ENCODE assay signal across 8 cellular contexts in the genomic region with DNA sequence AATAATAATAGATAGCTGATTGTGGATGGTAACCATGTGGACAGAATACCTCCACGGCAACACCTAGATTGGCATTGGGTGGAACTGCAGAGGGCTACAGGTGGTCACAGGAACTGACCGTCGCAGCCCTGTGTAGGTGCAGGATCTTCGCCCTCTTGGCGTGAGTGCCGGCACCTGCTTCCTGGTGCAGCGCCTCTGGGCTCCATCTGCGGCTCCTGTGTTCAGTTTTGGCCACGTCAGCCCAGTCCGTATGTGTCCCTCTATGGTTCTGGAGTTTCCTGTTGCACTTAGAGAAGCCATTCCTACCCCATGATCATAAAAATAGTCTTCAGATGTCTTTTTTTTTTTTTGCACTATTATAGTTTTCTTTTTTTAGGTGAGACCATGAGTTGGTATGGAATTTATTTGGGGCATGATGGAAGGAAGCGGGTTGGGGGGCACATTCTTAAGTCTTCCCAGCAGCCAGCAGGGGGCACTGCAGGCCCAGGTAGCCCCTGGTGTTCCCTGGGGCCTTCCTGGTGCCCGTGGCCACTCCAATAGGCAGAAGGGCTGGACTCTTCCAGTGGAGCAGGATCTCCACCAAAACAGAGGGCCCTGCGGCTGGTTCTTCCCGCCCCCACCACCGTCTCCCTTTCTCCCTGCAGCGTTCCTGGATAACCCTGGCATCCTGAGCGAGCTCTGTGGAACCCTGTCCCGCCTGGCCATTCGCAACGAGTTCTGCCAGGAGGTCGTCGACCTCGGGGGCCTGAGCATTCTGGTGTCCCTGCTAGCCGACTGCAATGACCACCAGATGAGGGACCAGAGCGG. TPM values are rescaled to one million over a fixed set of nuclear protein-coding genes. Genes with fewer than 3 reads are reported as not detected.
DNase-seq lines count a peak whose midpoint lies in the region; ATAC-seq, FAIRE-seq and TF ChIP-seq lines count a peak whose summit lies in the region.

No MANE protein-coding gene starts in this region.

- no peak overlapping the region for H2AFZ ChIP-seq in GM12878 (ENCODE audit: control insufficient read depth, low read depth, low read length)

- H3K79me2 ChIP-seq in GM12878 (ENCODE audit: control insufficient read depth, insufficient read depth, low read length): no peaks in the 10 kb centered on the region

- SMC1A ChIA-PET in GM12878 (lab: Charles Lee; ENCODE audit: uncharacterized antibody, unreplicated experiment): interaction anchor here (0.6 to 1.6 kb wide), 7 partner anchors 33 to 121 kb away, joined by 3 to 6 read pairs (median 3); no protein-coding TSS in a partner anchor

- H3K9ac ChIP-seq in GM12878 (ENCODE audit: control insufficient read depth, insufficient read depth, low read length): no peak overlapping the region

- WGBS in GM12878 (ENCODE audit: insufficient coverage, insufficient replicate concordance, low lambda C conversion rate, missing lambda C conversion rate): 93% methylated on average over 24 of the region's 25 CpGs

- CTCF ChIA-PET in GM12878 (lab: Yijun Ruan, JAX): interaction anchor here (0.6 to 3.7 kb wide), 17 partner anchors 13 to 123 kb away, joined by 3 to 24 read pairs (median 4); no protein-coding TSS in a partner anchor

- no peaks in the 10 kb centered on the region for H3K4me1 ChIP-seq in GM12878 (ENCODE audit: control insufficient read depth, insufficient read depth, low read length)

- H4K20me1 ChIP-seq in GM12878 (ENCODE audit: control insufficient read depth, insufficient read depth): no peaks in the 10 kb centered on the region; the same call in 1 of the 2 replicates

- peak; percentile 83 for TF ChIP-seq RAD21 in GM12878 (IDR thresholded peaks at IDR 0.05; ENCODE audit: insufficient read depth, low read depth, low read length)

- TF ChIP-seq CTCF in AG10803 (conservative IDR thresholded peaks at IDR 0.05; ENCODE audit: low read length) (peak; percentile 65), GM12878 (IDR thresholded peaks at IDR 0.05 in 2 of 3, conservative IDR thresholded peaks at IDR 0.05 in 1 of 3; ENCODE audit: control insufficient read depth in 2 of 3, extremely low read depth in 1 of 3, insufficient read depth in 1 of 3, low read depth in 3 of 3, low read length in 3 of 3) (peak; percentile 64 to 73 (median 66))

- TF ChIP-seq POLR2A in H54 (IDR thresholded peaks at IDR 0.05; ENCODE audit: low read depth, low read length) (no peak), GM12878 (IDR thresholded peaks at IDR 0.05; ENCODE audit: low read depth, low read length) (no peak)

- FAIRE-seq in H54 (lab: Jason Lieb, UNC): no peak
- no peak for FAIRE-seq in GM12878 (lab: Jason Lieb, UNC)

- POLR2A ChIA-PET in GM12878 (lab: Charles Lee): no interaction called here

- no TSS peak for BruUV-seq in GM12878 (replicated peaks; lab: Mats Ljungman, UMichigan)

- RAD21 ChIA-PET in GM12878 (lab: Charles Lee; ENCODE audit: unreplicated experiment): interaction anchor here (0.8 kb wide), 1 partner anchor 62 kb away, joined by 4 read pairs; no protein-coding TSS in a partner anchor

- DNase-seq in AG10803 (ENCODE audit: low read depth): peak; percentile 47
- DNase-seq in H54 (ENCODE audit: insufficient read length, low spot score): peak; percentile 49
- peak; percentile 49 for DNase-seq in T follicular helper cell (ENCODE audit: low read depth)
- no peak for DNase-seq in GM12878 (ENCODE audit: low read depth, low spot score)
- DNase-seq in iPS-NIHi11 (ENCODE audit: low spot score): peak; percentile 90
- peak; percentile 49 to 53 for DNase-seq in stimulated activated CD4-positive, alpha-beta T cell treated with anti-CD3 and anti-CD28 coated beads, Interleukin-1b, Interleukin-23, amount 100 ng/mL, for 4 hours (ENCODE audit: low read depth in 2 of 2)

- in situ Hi-C loops in GM12878 (cut with MboI): no loop called here

- TF ChIP-seq EP300 in GM12878 (IDR thresholded peaks at IDR 0.05; ENCODE audit: borderline replicate concordance in 1 of 2, control insufficient read depth in 1 of 2, low read depth in 2 of 2, low read length in 2 of 2): no peak

- no peak overlapping the region for H3K27ac ChIP-seq in GM12878 (ENCODE audit: control insufficient read depth, insufficient read depth)

- no peaks in the 10 kb centered on the region for H3K9me3 ChIP-seq in GM12878 (replicated peaks; ENCODE audit: control insufficient read depth, insufficient read depth, low read length)

- no peak overlapping the region for H3K4me2 ChIP-seq in GM12878 (ENCODE audit: control insufficient read depth, insufficient read depth)

- no peak overlapping the region for H3K4me3 ChIP-seq in AG10803 (ENCODE audit: low read length)
- no peak overlapping the region for H3K4me3 ChIP-seq in GM12878

- intact Hi-C loops in GM12878 (cut with micrococcal nuclease; ENCODE audit: unreplicated experiment): loop anchor here (1.0 to 5.0 kb wide), 2 partner anchors 59 to 86 kb away; no protein-coding TSS in a partner anchor

- no peaks in the 10 kb centered on the region for H3K27me3 ChIP-seq in GM12878 (replicated peaks in 1 of 2; ENCODE audit: control insufficient read depth in 2 of 2, insufficient read depth in 2 of 2, low read length in 1 of 2)

- ATAC-seq in GM12878: peak; percentile 80
- ATAC-seq in GM21786 (IDR thresholded peaks at IDR 0.05; ENCODE audit: unreplicated experiment): no peak
- no peak for ATAC-seq in HG03025 (IDR thresholded peaks at IDR 0.05; ENCODE audit: low FRiP score, unreplicated experiment)

- peaks cover 30 to 42% of the 10 kb centered on the region in 2 experiments for H3K36me3 ChIP-seq in GM12878 (ENCODE audit: control insufficient read depth in 2 of 2, insufficient read depth in 2 of 2, low read length in 1 of 2)

TF ChIP-seq in GM12878, 131 proteins besides CTCF, POLR2A, EP300 and RAD21 (continues in another document):
- TF ChIP-seq FOS (IDR thresholded peaks at IDR 0.05; ENCODE audit: borderline replicate concordance, extremely low read depth, insufficient read length): no peak
- TF ChIP-seq PML (IDR thresholded peaks at IDR 0.05; ENCODE audit: low read length): no peak
- TF ChIP-seq YY1 (IDR thresholded peaks at IDR 0.05; ENCODE audit: low read depth, low read length): 0 out of 2 replicates have a peak, but pooled peaks have one; percentile 43
- no peak for TF ChIP-seq PAX5 (IDR thresholded peaks at IDR 0.05; ENCODE audit: borderline replicate concordance, low read depth, low read length)

RNA-seq across cellular contexts. Expression of a gene that starts 10.1 kb away (rescaled TPM):
- 12.8 and 17.0 TPM in 2 replicates for total RNA-seq in GM12878 (2013; cell fraction: nucleolus; rRNA removed)
- total RNA-seq in GM12878 (2014; rRNA removed) (8.0 and 10.4 TPM in 2 replicates), GM12878 (2014; rRNA removed; fragmentation: Illumina TruSeq; extraction: Trizol) (5.2 and 7.0 TPM in 2 replicates), GM12878 (2021) (17.0 and 17.2 TPM in 2 replicates)
- polyA plus RNA-seq in GM12878 (2011; ENCODE audit: low read depth): 8.4 TPM
- polyA plus RNA-seq in GM12878 (2011; rRNA removed) (3.6 and 5.9 TPM in 2 replicates), GM12878 (2014; fragmentation: Illumina TruSeq; extraction: Trizol) (4.2 and 8.8 TPM in 2 replicates), GM12878 (2014; fragmentation: Nextera tagmentation; extraction: Ambion mirVana) (1 to 10 TPM in 1 of 2 experiments, under 1 TPM in 1; 0.24 to 1.5 TPM), GM12878 (2014; rRNA removed) (14.5 and 18.0 TPM in 2 replicates), GM12878 (2016; fragmentation: Nextera tagmentation; extraction: Ambion mirVana) (10 to 100 TPM; 17.4 to 19.2 TPM)
- 7.4 and 10.1 TPM in 2 replicates for polyA plus RNA-seq in GM12878 (2011; cell fraction: cytosol; rRNA removed)
- polyA plus RNA-seq in GM12878 (2011; cell fraction: nucleus; rRNA removed): 18.8 and 20.1 TPM in 2 replicates
- polyA plus RNA-seq in GM12878 (2012): 16.6 and 17.5 TPM in 2 replicates
- 5.5 and 8.1 TPM in 2 replicates for polyA minus RNA-seq in GM12878 (2011; rRNA and poly(A)+ RNA removed)
- 4.8 and 10.7 TPM in 2 replicates for polyA minus RNA-seq in GM12878 (2011; cell fraction: cytosol; rRNA and poly(A)+ RNA removed)
- 4.1 and 5.5 TPM in 2 replicates for polyA minus RNA-seq in GM12878 (2011; cell fraction: nucleus; rRNA and poly(A)+ RNA removed)

RNA-seq across cellular contexts. Expression of a gene that starts 20.3 kb away (rescaled TPM):
- 26.5 and 28.8 TPM in 2 replicates for total RNA-seq in GM12878 (2013; cell fraction: nucleolus; rRNA removed)
- 54.6 and 64.4 TPM in 2 replicates for total RNA-seq in GM12878 (2014; rRNA removed)
- 22.8 and 27.1 TPM in 2 replicates for total RNA-seq in GM12878 (2014; rRNA removed; fragmentation: Illumina TruSeq; extraction: Trizol)
- total RNA-seq in GM12878 (2021): 45.3 and 53.9 TPM in 2 replicates
- 6.5 TPM for polyA plus RNA-seq in GM12878 (2011; ENCODE audit: low read depth)
- 20.0 and 26.5 TPM in 2 replicates for polyA plus RNA-seq in GM12878 (2011; rRNA removed)
- 32.8 and 53.0 TPM in 2 replicates for polyA plus RNA-seq in GM12878 (2011; cell fraction: cytosol; rRNA removed)
- 54.8 and 64.4 TPM in 2 replicates for polyA plus RNA-seq in GM12878 (2011; cell fraction: nucleus; rRNA removed)
- 17.5 and 20.1 TPM in 2 replicates for polyA plus RNA-seq in GM12878 (2012)
- polyA plus RNA-seq in GM12878 (2014; fragmentation: Illumina TruSeq; extraction: Trizol): 15.8 and 32.4 TPM in 2 replicates
- 1 to 10 TPM; 1.1 to 2.6 TPM for polyA plus RNA-seq in GM12878 (2014; fragmentation: Nextera tagmentation; extraction: Ambion mirVana)
- polyA plus RNA-seq in GM12878 (2014; rRNA removed): 50.8 and 53.5 TPM in 2 replicates
- polyA plus RNA-seq in GM12878 (2016; fragmentation: Nextera tagmentation; extraction: Ambion mirVana): 10 to 100 TPM; 54.3 to 59.1 TPM
- polyA minus RNA-seq in GM12878 (2011; rRNA and poly(A)+ RNA removed): 34.6 and 49.9 TPM in 2 replicates
- 21.7 and 25.0 TPM in 2 replicates for polyA minus RNA-seq in GM12878 (2011; cell fraction: cytosol; rRNA and poly(A)+ RNA removed)
- 10.0 and 16.0 TPM in 2 replicates for polyA minus RNA-seq in GM12878 (2011; cell fraction: nucleus; rRNA and poly(A)+ RNA removed)

RNA-seq across cellular contexts. Expression of a gene that starts 20.4 kb away (rescaled TPM):
- 284 and 324 TPM in 2 replicates for total RNA-seq in GM12878 (2013; cell fraction: nucleolus; rRNA removed)
- total RNA-seq in GM12878 (2014; rRNA removed): 56.5 and 56.7 TPM in 2 replicates
- total RNA-seq in GM12878 (2014; rRNA removed; fragmentation: Illumina TruSeq; extraction: Trizol): 55.3 and 56.4 TPM in 2 replicates
- total RNA-seq in GM12878 (2021): 93.9 and 102 TPM in 2 replicates
- polyA plus RNA-seq in GM12878 (2011; ENCODE audit: low read depth): 68.8 TPM
- polyA plus RNA-seq in GM12878 (2011; rRNA removed): 113 and 120 TPM in 2 replicates
- polyA plus RNA-seq in GM12878 (2011; cell fraction: cytosol; rRNA removed): 97.9 and 128 TPM in 2 replicates
- 312 and 337 TPM in 2 replicates for polyA plus RNA-seq in GM12878 (2011; cell fraction: nucleus; rRNA removed)
- polyA plus RNA-seq in GM12878 (2012): 85.6 and 107 TPM in 2 replicates
- 79.0 and 82.1 TPM in 2 replicates for polyA plus RNA-seq in GM12878 (2014; fragmentation: Illumina TruSeq; extraction: Trizol)
- polyA plus RNA-seq in GM12878 (2014; fragmentation: Nextera tagmentation; extraction: Ambion mirVana): 10 to 100 TPM; 15.0 to 38.6 TPM
- 120 and 126 TPM in 2 replicates for polyA plus RNA-seq in GM12878 (2014; rRNA removed)
- polyA plus RNA-seq in GM12878 (2016; fragmentation: Nextera tagmentation; extraction: Ambion mirVana): 10 to 100 TPM; 56.7 to 57.6 TPM
- polyA minus RNA-seq in GM12878 (2011; rRNA and poly(A)+ RNA removed): 33.2 and 44.7 TPM in 2 replicates
- 16.0 and 22.8 TPM in 2 replicates for polyA minus RNA-seq in GM12878 (2011; cell fraction: cytosol; rRNA and poly(A)+ RNA removed)
- 50.5 and 55.7 TPM in 2 replicates for polyA minus RNA-seq in GM12878 (2011; cell fraction: nucleus; rRNA and poly(A)+ RNA removed)
